ENCODE assay signal across 21 cellular contexts in the genomic region with DNA sequence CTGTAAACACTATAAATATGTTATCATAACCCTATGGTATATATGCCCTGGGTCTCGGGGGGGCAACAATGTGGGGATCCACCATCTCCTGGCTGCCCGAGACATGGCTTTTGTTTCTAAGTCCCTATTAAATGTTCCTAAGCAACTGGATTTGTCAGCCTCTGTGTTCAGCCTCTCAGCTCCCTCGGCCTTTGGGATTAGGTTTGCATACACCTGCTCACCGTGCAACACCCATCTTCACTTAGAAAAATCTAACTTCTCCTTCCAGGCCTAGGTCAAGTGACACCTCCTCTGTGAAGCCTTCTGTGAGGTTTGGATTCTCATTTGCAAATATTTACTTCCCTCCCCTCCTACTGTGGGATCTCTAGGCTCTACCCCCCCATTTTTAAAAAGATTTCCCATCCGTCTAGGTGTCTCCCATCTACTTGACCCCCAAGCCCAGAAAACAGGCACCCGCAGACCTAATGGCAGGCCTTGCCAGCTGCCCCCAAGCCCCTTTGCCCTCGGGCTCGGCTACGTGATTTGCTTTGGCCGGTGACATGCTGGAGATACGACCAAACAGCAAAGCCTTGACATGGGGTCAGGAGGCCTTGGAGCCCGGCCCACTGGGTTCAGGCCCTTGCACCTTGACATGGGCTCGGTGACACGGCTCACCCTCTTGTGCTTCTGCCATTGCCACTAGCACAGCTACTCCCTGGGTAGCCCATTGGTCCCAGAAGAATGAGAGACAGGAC.
A peak's percentile ranks its signal among the peaks of the same experiment; 100 is the strongest.
DNase-seq lines count a peak whose midpoint lies in the region; ATAC-seq, FAIRE-seq and TF ChIP-seq lines count a peak whose summit lies in the region.
"Had no signal": no experiment of that assay in that cellular context is flagged by ENCODE, and none has a peak within 500 bp of the region (broad histone marks: within the 10 kb centered on the region; RNA-seq: fewer than 3 reads in every experiment).

No MANE protein-coding gene starts in this region.

- H3K4ac ChIP-seq in IMR-90 (ENCODE audit: low read depth, low read length): no peak overlapping the region

- no peak overlapping the region for H4K91ac ChIP-seq in IMR-90 (ENCODE audit: insufficient read depth, low read depth, low read length)

- H2AFZ ChIP-seq in IMR-90 (replicated peaks; ENCODE audit: low read length, poor library complexity) (peak overlapping the region; percentile 17), K562 (ENCODE audit: low read depth, low read length) (peak overlapping the region; percentile 99)
- H2AFZ ChIP-seq: parathyroid adenoma had no signal

- H3K4me2 ChIP-seq in IMR-90 (ENCODE audit: low read depth, low read length) (no peak overlapping the region), K562 (ENCODE audit: insufficient read depth, low read length) (peak overlapping the region; percentile 66; the same call in 1 of the 2 replicates)

- no peak overlapping the region for H3K18ac ChIP-seq in IMR-90 (ENCODE audit: low read depth, low read length)

- dilution Hi-C loops in IMR-90 (cut with HindIII; ENCODE audit: low sequenced_read_pairs, unreplicated experiment): no loop called here

- no peak overlapping the region for H2AK9ac ChIP-seq in IMR-90 (replicated peaks; ENCODE audit: low read depth, low read length, poor library complexity)

- H3K14ac ChIP-seq in IMR-90 (replicated peaks; ENCODE audit: low read depth, low read length): no peak overlapping the region

- H4K20me1 ChIP-seq in IMR-90 (ENCODE audit: insufficient read depth, low read length) (no peaks in the 10 kb centered on the region), K562 (replicated peaks; ENCODE audit: control insufficient read depth, insufficient read depth, low read length) (no peaks in the 10 kb centered on the region)

- WGBS in IMR-90 (ENCODE audit: extremely low coverage in 2 of 2, insufficient read length in 1 of 2), 2 experiments: 94% methylated on average over 3 of the region's 14 CpGs; no CpG with 5 or more reads in 1 of the 2 experiments
- 80% methylated on average over 14 of the region's 14 CpGs for WGBS in K562 (ENCODE audit: insufficient coverage, low coverage, missing lambda C conversion rate)

- in situ Hi-C loops in IMR-90 (cut with MboI; ENCODE audit: low sequenced_read_pairs): no loop called here
- in situ Hi-C loops in K562 (cut with MboI): no loop called here

- H3K27ac ChIP-seq in IMR-90 (ENCODE audit: insufficient read depth, low read length) (no peak overlapping the region), K562 (ENCODE audit: extremely low read depth, low read depth, low read length) (peak overlapping the region; percentile 97)
- H3K27ac ChIP-seq: esophagus squamous epithelium, parathyroid adenoma had no signal

- H3K4me1 Mint-ChIP-seq in activated CD4-positive, alpha-beta T cell treated with anti-CD3 and anti-CD28 coated beads, Interleukin-2, amount 10 ng/mL, durations not matched to agents 24 days and 14 days: peaks cover 52% of the 10 kb centered on the region
- peaks cover 20% of the 10 kb centered on the region for H3K4me1 Mint-ChIP-seq in nephron

- POLR2A ChIA-PET in IMR-90 (lab: Charles Lee; ENCODE audit: unreplicated experiment): no interaction called here
- POLR2A ChIA-PET in K562 (lab: Yijun Ruan, JAX): interaction anchor here (1.5 kb wide), 1 partner anchor 9 kb away, joined by 6 read pairs; no protein-coding TSS in a partner anchor

- no peak overlapping the region for H2BK20ac ChIP-seq in IMR-90 (ENCODE audit: low read depth, low read length)

- TF ChIP-seq POLR2A in IMR-90 (IDR thresholded peaks at IDR 0.05; ENCODE audit: low read depth, low read length) (no peak), K562 (conservative IDR thresholded peaks at IDR 0.05) (no peak)

- no peak overlapping the region for H3K23ac ChIP-seq in IMR-90 (ENCODE audit: low read depth, low read length)

- no peak overlapping the region for H3K56ac ChIP-seq in IMR-90 (ENCODE audit: extremely low read depth, insufficient read depth, low read length)

- no peak overlapping the region for H4K8ac ChIP-seq in IMR-90 (ENCODE audit: low read depth in 2 of 2, low read length in 2 of 2)

- H3K4me3 Mint-ChIP-seq in activated CD4-positive, alpha-beta T cell treated with anti-CD3 and anti-CD28 coated beads, Interleukin-2, amount 10 ng/mL, durations not matched to agents 24 days and 14 days: no peak overlapping the region
- H3K4me3 Mint-ChIP-seq in nephron: no peak overlapping the region
- H3K4me3 Mint-ChIP-seq: activated naive CD4-positive, alpha-beta T cell treated with anti-CD3 and anti-CD28 coated beads, Interleukin-2, amount 50 U/mL, for 24 hours had no signal

- peak overlapping the region; percentile 52; the same call in 1 of the 2 replicates for H2AK5ac ChIP-seq in IMR-90 (ENCODE audit: low read depth, low read length)

- no peak overlapping the region for H2BK15ac ChIP-seq in IMR-90 (ENCODE audit: low read depth, low read length)

- peak overlapping the region; percentile 57 for H3K27ac Mint-ChIP-seq in activated CD4-positive, alpha-beta T cell treated with anti-CD3 and anti-CD28 coated beads, Interleukin-2, amount 10 ng/mL, durations not matched to agents 24 days and 14 days
- H3K27ac Mint-ChIP-seq in nephron: peak overlapping the region; percentile 80 to 96 (median 82)
- H3K27ac Mint-ChIP-seq: naive B cell had no signal

- intact Hi-C loops in activated CD4-positive, alpha-beta T cell treated with anti-CD3 and anti-CD28 coated beads, Interleukin-2, amount 10 ng/mL, durations not matched to agents 24 days and 14 days (cut with micrococcal nuclease): no loop called here
- intact Hi-C loops in IMR-90 (cut with micrococcal nuclease) (no loop called here), K562 (cut with micrococcal nuclease) (loop anchor here (5.0 kb wide), 1 partner anchor 221 kb away; no protein-coding TSS in a partner anchor)

- peak overlapping the region; percentile 6; the same call in 1 of the 2 replicates for H2BK120ac ChIP-seq in IMR-90 (ENCODE audit: low read depth, low read length)

- peak; percentile 26 for FAIRE-seq in K562 (lab: Jason Lieb, UNC)
- FAIRE-seq: A204.1, TTC549 had no signal

- H3K27me3 ChIP-seq in IMR-90 (ENCODE audit: control insufficient read depth, insufficient read depth, low read length) (no peaks in the 10 kb centered on the region), K562 (ENCODE audit: control insufficient read depth in 2 of 2, insufficient read depth in 2 of 2, low read length in 2 of 2) (no peaks in the 10 kb centered on the region)
- H3K27me3 ChIP-seq: ascending aorta had no signal

- H3K36me3 ChIP-seq in IMR-90 (ENCODE audit: control insufficient read depth, insufficient read depth, low read length): no peaks in the 10 kb centered on the region
- no peaks in the 10 kb centered on the region for H3K36me3 ChIP-seq in K562 (ENCODE audit: control insufficient read depth, insufficient read depth, low read length)
- H3K36me3 ChIP-seq: ascending aorta, esophagus squamous epithelium had no signal

- H3K79me2 ChIP-seq in K562 (ENCODE audit: control insufficient read depth, insufficient read depth, low read length): no peaks in the 10 kb centered on the region
- H3K79me2 ChIP-seq: parathyroid adenoma had no signal

- no peaks in the 10 kb centered on the region for H3K79me1 ChIP-seq in IMR-90 (ENCODE audit: low read depth in 1 of 2, low read length in 2 of 2)

- H3K27me3 Mint-ChIP-seq in activated CD4-positive, alpha-beta T cell treated with anti-CD3 and anti-CD28 coated beads, Interleukin-2, amount 10 ng/mL, durations not matched to agents 24 days and 14 days: no peaks in the 10 kb centered on the region
- H3K27me3 Mint-ChIP-seq in nephron (ENCODE audit: low read depth): no peaks in the 10 kb centered on the region

- H3K4me3 ChIP-seq in IMR-90 (ENCODE audit: insufficient read depth, low read depth, low read length): no peak overlapping the region
- no peak overlapping the region for H3K4me3 ChIP-seq in K562
- H3K4me3 ChIP-seq: ascending aorta, esophagus squamous epithelium had no signal

- H3K9ac ChIP-seq in IMR-90 (ENCODE audit: low read depth, low read length): no peak overlapping the region
- peak overlapping the region in 1 of 2 experiments; percentile 69; a peak in 2 of 4 replicates for H3K9ac ChIP-seq in K562 (ENCODE audit: insufficient read depth in 1 of 2, low read depth in 2 of 2, low read length in 2 of 2)
- H3K9ac ChIP-seq: parathyroid adenoma had no signal

- H3K9me3 Mint-ChIP-seq in activated CD4-positive, alpha-beta T cell treated with anti-CD3 and anti-CD28 coated beads, Interleukin-2, amount 10 ng/mL, durations not matched to agents 24 days and 14 days: no peaks in the 10 kb centered on the region
- H3K9me3 Mint-ChIP-seq in nephron: no peaks in the 10 kb centered on the region
- H3K9me3 Mint-ChIP-seq: activated naive CD4-positive, alpha-beta T cell treated with anti-CD3 and anti-CD28 coated beads, Interleukin-2, amount 50 U/mL, for 24 hours; naive B cell had no signal

- DNase-seq in activated CD4-positive, alpha-beta T cell treated with anti-CD3 and anti-CD28 coated beads, Interleukin-2, amount 10 ng/mL, durations not matched to agents 24 days and 14 days: no peak
- DNase-seq in activated CD4-positive, alpha-beta T cell treated with anti-CD3 and anti-CD28 coated beads, Interleukin-2, amount 50 U/mL, for 4 hours: no peak
- DNase-seq in IMR-90 (no peak), K562 (ENCODE audit: extremely low read depth in 1 of 4, low spot score in 3 of 4) (peak in 2 of 4 experiments; percentile 26 to 52), GM10266 (ENCODE audit: extremely low spot score) (no peak), cortex of kidney (lab: John Stamatoyannopoulos, UW) (no peak)
- DNase-seq: activated CD4-positive, alpha-beta T cell treated with anti-CD3 and anti-CD28 coated beads for 4 hours; effector CD8-positive, alpha-beta T cell; esophagus squamous epithelium; Kasumi-1; naive B cell; NCI-H187 treated with DMSO at 0.1 percent for 48 hours; NCI-H2227 treated with DMSO at 0.1 percent for 48 hours had no signal

- H3K36me3 Mint-ChIP-seq in activated CD4-positive, alpha-beta T cell treated with anti-CD3 and anti-CD28 coated beads, Interleukin-2, amount 10 ng/mL, durations not matched to agents 24 days and 14 days (ENCODE audit: low read depth): peaks cover 2% of the 10 kb centered on the region
- no peaks in the 10 kb centered on the region for H3K36me3 Mint-ChIP-seq in nephron (ENCODE audit: low read depth)
- H3K36me3 Mint-ChIP-seq: activated naive CD4-positive, alpha-beta T cell treated with anti-CD3 and anti-CD28 coated beads, Interleukin-2, amount 50 U/mL, for 24 hours; naive B cell had no signal

- no peak for ATAC-seq in IMR-90 (ENCODE audit: low read depth)
- ATAC-seq in K562: peak; percentile 2; the same call in 1 of the 3 replicates
- ATAC-seq in HG03439 (IDR thresholded peaks at IDR 0.05; ENCODE audit: unreplicated experiment): no peak
- ATAC-seq: Right ventricle myocardium inferior had no signal

- no peak for TF ChIP-seq CTCF in IMR-90 (conservative IDR thresholded peaks at IDR 0.05; ENCODE audit: low read depth, low read length)
- no peak for TF ChIP-seq CTCF in K562 (IDR thresholded peaks at IDR 0.05 in 2 of 3, conservative IDR thresholded peaks at IDR 0.05 in 1 of 3; ENCODE audit: insufficient read depth in 2 of 3, low read depth in 1 of 3, low read length in 3 of 3)
- no peak for TF ChIP-seq CTCF in nephron (IDR thresholded peaks at IDR 0.05; ENCODE audit: unreplicated experiment in 3 of 3)
- no peak for TF ChIP-seq CTCF in GM10266 (IDR thresholded peaks at IDR 0.05; ENCODE audit: control insufficient read depth, insufficient read depth, low read depth, missing control alignments)

- peaks cover 6% of the 10 kb centered on the region for H3K4me1 ChIP-seq in IMR-90 (ENCODE audit: control insufficient read depth, insufficient read depth, low read length)
- H3K4me1 ChIP-seq in K562 (replicated peaks in 1 of 2; ENCODE audit: control insufficient read depth in 2 of 2, insufficient read depth in 2 of 2, low read length in 2 of 2): peaks cover 31 to 38% of the 10 kb centered on the region in 2 experiments
- H3K4me1 ChIP-seq: parathyroid adenoma had no signal

- no peaks in the 10 kb centered on the region for H3K9me3 ChIP-seq in IMR-90 (ENCODE audit: control insufficient read depth, insufficient read depth, low read length)
- H3K9me3 ChIP-seq in K562 (replicated peaks; ENCODE audit: control insufficient read depth, insufficient read depth, low read depth, low read length): 0 out of 2 replicates have a peak, but pooled peaks cover 3% of the 10 kb centered on the region
- H3K9me3 ChIP-seq: ascending aorta, esophagus squamous epithelium had no signal

- H3K9me1 ChIP-seq in IMR-90 (ENCODE audit: insufficient read depth, low read length) (peaks cover 9% of the 10 kb centered on the region; the same call in 1 of the 2 replicates), K562 (ENCODE audit: control insufficient read depth, insufficient read depth, low read length) (no peaks in the 10 kb centered on the region)

- CTCF ChIA-PET in IMR-90 (lab: Yijun Ruan, JAX): no interaction called here
- CTCF ChIA-PET in K562 (lab: Yijun Ruan, JAX; ENCODE audit: low intra/inter-chr PET ratio): interaction anchor here (1.2 kb wide), 1 partner anchor 42 kb away, joined by 6 read pairs; no protein-coding TSS in a partner anchor

- no peak for TF ChIP-seq EP300 in K562 (IDR thresholded peaks at IDR 0.05; ENCODE audit: low read length)

- BruUV-seq in IMR-90 (replicated peaks; lab: Mats Ljungman, UMichigan) (no TSS peak), K562 (replicated peaks; lab: Mats Ljungman, UMichigan) (no TSS peak)

- no peak for TF ChIP-seq RAD21 in IMR-90 (IDR thresholded peaks at IDR 0.05; ENCODE audit: low read length)
- no peak for TF ChIP-seq RAD21 in K562 (CRISPR knock-in tag; conservative IDR thresholded peaks at IDR 0.05 in 1 of 2, IDR thresholded peaks at IDR 0.05 in 1 of 2)

- no peak overlapping the region for H2BK5ac ChIP-seq in IMR-90 (ENCODE audit: low read depth, low read length, poor library complexity, severe bottlenecking)

- no peak overlapping the region for H4K5ac ChIP-seq in IMR-90 (ENCODE audit: low read depth, low read length)
